ENCODE assay signal across 8 cellular contexts in genomic region chr10:78407009-78407711, GRCh38.
DNase-seq lines count a peak whose midpoint lies in the region; ATAC-seq and TF ChIP-seq lines count a peak whose summit lies in the region.

No MANE protein-coding gene starts in this region.

- no peak for TF ChIP-seq CTCF in choroid plexus epithelial cell (conservative IDR thresholded peaks at IDR 0.05; ENCODE audit: low read depth, low read length)
- TF ChIP-seq CTCF in kidney epithelial cell (IDR thresholded peaks at IDR 0.05; ENCODE audit: insufficient read depth, low read length, poor library complexity, severe bottlenecking): no peak

- DNase-seq in A172 (ENCODE audit: low spot score) (peak; percentile 55), NCI-H1694 treated with DMSO at 0.1 percent for 48 hours (lab: John Stamatoyannopoulos, UW) (peak; percentile 45), choroid plexus epithelial cell (ENCODE audit: low read depth) (peak; percentile 96), kidney epithelial cell (ENCODE audit: low read depth) (peak; percentile 77), dedifferentiated amniotic fluid mesenchymal stem cell (ENCODE audit: extremely low spot score) (no peak)
- DNase-seq in activated CD4-positive, alpha-beta T cell treated with anti-CD3 and anti-CD28 coated beads for 4 hours: peak; percentile 30 to 52
- peak; percentile 59 for DNase-seq in stimulated activated CD4-positive, alpha-beta T cell treated with anti-CD3 and anti-CD28 coated beads, Interleukin-2, amount 100 ng/mL, for 4 hours (ENCODE audit: low read depth)

- no peaks in the 10 kb centered on the region for H3K36me3 ChIP-seq in kidney epithelial cell (ENCODE audit: control insufficient read depth, insufficient read depth, low read length)

- H3K4me3 ChIP-seq in choroid plexus epithelial cell (ENCODE audit: low read depth, low read length) (peak overlapping the region; percentile 50), kidney epithelial cell (ENCODE audit: low read depth, low read length) (peak overlapping the region; percentile 45)

- peaks cover 7% of the 10 kb centered on the region for H3K27me3 ChIP-seq in kidney epithelial cell (ENCODE audit: control insufficient read depth, insufficient read depth, low read length)

- ATAC-seq in GM21367 (IDR thresholded peaks at IDR 0.05; ENCODE audit: unreplicated experiment): peak; percentile 76
